ENCODE assay signal across 13 cellular contexts in genomic region chr1:198730952-198731351, GRCh38.
"Had no signal": no experiment of that assay in that cellular context is flagged by ENCODE, and none has a peak within 500 bp of the region (broad histone marks: within the 10 kb centered on the region; RNA-seq: fewer than 3 reads in every experiment).

No MANE protein-coding gene starts in this region.

- DNase-seq: activated CD4-positive, alpha-beta T cell treated with anti-CD3 and anti-CD28 coated beads, Interleukin-2, amount 10 ng/mL, durations not matched to agents 7 days and 5 days; activated naive CD4-positive, alpha-beta T cell treated with anti-CD3 and anti-CD28 coated beads, Interleukin-2, amount 10 ng/mL, durations not matched to agents 7 days and 5 days; effector memory CD4-positive, alpha-beta T cell; esophagus squamous epithelium; left cardiac atrium; mesendoderm; spleen; stimulated activated naive CD4-positive, alpha-beta T cell treated with Interleukin-2 at 50 U/mL for 16 hours; SW 1271; T-helper 9 cell; thyroid gland had no signal

- H3K27ac Mint-ChIP-seq: activated CD4-positive, alpha-beta T cell treated with anti-CD3 and anti-CD28 coated beads, Interleukin-2, amount 10 ng/mL, durations not matched to agents 7 days and 5 days; activated naive CD4-positive, alpha-beta T cell treated with anti-CD3 and anti-CD28 coated beads, Interleukin-2, amount 10 ng/mL, durations not matched to agents 7 days and 5 days; dendritic cell treated with granulocyte-macrophage colony-stimulating factor and Interleukin-4, amounts not matched to agents 40 ng/mL and 50 ng/mL, for 4 days; nephron had no signal

- H3K27me3 Mint-ChIP-seq: activated CD4-positive, alpha-beta T cell treated with anti-CD3 and anti-CD28 coated beads, Interleukin-2, amount 10 ng/mL, durations not matched to agents 7 days and 5 days; activated naive CD4-positive, alpha-beta T cell treated with anti-CD3 and anti-CD28 coated beads, Interleukin-2, amount 10 ng/mL, durations not matched to agents 7 days and 5 days; dendritic cell treated with granulocyte-macrophage colony-stimulating factor and Interleukin-4, amounts not matched to agents 40 ng/mL and 50 ng/mL, for 4 days had no signal

- H3K27ac ChIP-seq: esophagus squamous epithelium, spleen, thyroid gland had no signal

- H3K9me3 Mint-ChIP-seq: activated naive CD4-positive, alpha-beta T cell treated with anti-CD3 and anti-CD28 coated beads, Interleukin-2, amount 10 ng/mL, durations not matched to agents 7 days and 5 days; dendritic cell treated with granulocyte-macrophage colony-stimulating factor and Interleukin-4, amounts not matched to agents 40 ng/mL and 50 ng/mL, for 4 days; nephron had no signal

- H3K27me3 ChIP-seq: esophagus squamous epithelium, spleen, thyroid gland had no signal

- ATAC-seq: left cardiac atrium had no signal

- H3K4me1 Mint-ChIP-seq: nephron had no signal

- H3K4me3 ChIP-seq: esophagus squamous epithelium, spleen, thyroid gland had no signal

- H3K36me3 ChIP-seq: esophagus squamous epithelium, thyroid gland had no signal

- H3K4me3 Mint-ChIP-seq: activated CD4-positive, alpha-beta T cell treated with anti-CD3 and anti-CD28 coated beads, Interleukin-2, amount 10 ng/mL, durations not matched to agents 7 days and 5 days; activated naive CD4-positive, alpha-beta T cell treated with anti-CD3 and anti-CD28 coated beads, Interleukin-2, amount 10 ng/mL, durations not matched to agents 7 days and 5 days; dendritic cell treated with granulocyte-macrophage colony-stimulating factor and Interleukin-4, amounts not matched to agents 40 ng/mL and 50 ng/mL, for 4 days; nephron had no signal

- H3K4me1 ChIP-seq: esophagus squamous epithelium, thyroid gland had no signal

- H3K9me3 ChIP-seq: esophagus squamous epithelium, spleen, thyroid gland had no signal
